12 cellular contexts compared by ENCODE assay signal in the genomic region with DNA sequence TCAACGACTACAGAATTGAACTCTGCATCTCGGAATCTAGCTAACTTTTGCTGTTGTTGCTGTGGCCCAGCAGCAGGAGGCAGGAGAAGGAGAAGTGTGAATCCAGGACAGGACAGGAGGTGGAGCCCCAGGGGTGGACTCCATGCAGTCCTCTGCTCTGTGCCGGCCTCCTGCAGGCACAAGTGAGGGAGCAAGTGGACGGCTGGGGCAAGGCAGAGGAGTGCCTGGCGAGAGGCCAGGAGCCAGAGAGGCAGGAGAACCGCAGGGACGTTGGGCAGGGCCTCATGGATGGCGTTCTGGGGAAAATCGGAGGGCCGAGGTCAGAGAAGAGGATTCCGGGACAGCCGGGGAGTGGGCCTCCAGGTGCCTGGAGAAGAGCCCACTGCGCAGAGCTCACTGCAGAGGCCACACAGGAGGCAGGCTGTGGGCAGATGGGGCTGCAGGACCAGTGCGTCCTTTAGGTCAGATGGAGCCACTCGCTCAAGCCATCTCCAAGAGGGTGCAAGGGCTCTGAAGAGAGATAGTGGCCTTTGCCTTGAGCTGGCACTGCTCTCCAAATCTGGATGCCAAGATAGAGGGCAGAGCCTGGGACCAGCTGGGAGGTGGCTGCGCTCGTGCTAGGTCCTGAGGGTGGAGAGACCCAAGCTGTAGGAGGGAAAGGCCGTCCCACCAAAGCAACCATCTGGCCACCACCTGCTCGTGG.
A peak's percentile ranks its signal among the peaks of the same experiment; 100 is the strongest.
DNase-seq lines count a peak whose midpoint lies in the region; ATAC-seq and TF ChIP-seq lines count a peak whose summit lies in the region.
"Had no signal": no experiment of that assay in that cellular context is flagged by ENCODE, and none has a peak within 500 bp of the region (broad histone marks: within the 10 kb centered on the region; RNA-seq: fewer than 3 reads in every experiment).

No MANE protein-coding gene starts in this region.

- no peaks in the 10 kb centered on the region for H3K27me3 ChIP-seq in BE2C

- no peaks in the 10 kb centered on the region for H3K9me3 ChIP-seq in BE2C

- peaks cover 90% of the 10 kb centered on the region for H3K36me3 ChIP-seq in BE2C

- peak; percentile 43 for ATAC-seq in SK-N-SH treated with all-trans-retinoic acid at 6 μM for 48 hours
- ATAC-seq: activated naive CD8-positive, alpha-beta T cell treated with anti-CD3 and anti-CD28 coated beads, Interleukin-2, amount 50 U/mL, for 24 hours had no signal

- H3K4me3 ChIP-seq in BE2C (ENCODE audit: low read depth, low read length), result no peak overlapping the region
- no peak overlapping the region for H3K4me3 ChIP-seq in fibroblast of pulmonary artery (replicated peaks; ENCODE audit: low read depth, low read length)

- H3K4me1 ChIP-seq in BE2C, result peaks cover 45% of the 10 kb centered on the region

- TF ChIP-seq CTCF in BE2C (IDR thresholded peaks at IDR 0.05; ENCODE audit: low read depth, low read length) (peak; percentile 55), fibroblast of pulmonary artery (IDR thresholded peaks at IDR 0.05; ENCODE audit: low read length, missing control alignments) (peak; percentile 8)

- DNase-seq in BE2C, result peak; percentile 55
- DNase-seq in fibroblast of pulmonary artery (ENCODE audit: low read depth), result no peak
- DNase-seq in posterior vena cava (ENCODE audit: low spot score), result peak; percentile 69
- no peak for DNase-seq in amniotic stem cell (lab: John Stamatoyannopoulos, UW)
- DNase-seq in hippocampal formation (lab: John Stamatoyannopoulos, UW), result no peak
- DNase-seq in COLO668 (lab: John Stamatoyannopoulos, UW; ENCODE audit: unreplicated experiment), result no peak
- no peak for DNase-seq in NCI-H748 treated with DMSO at 0.1 percent for 48 hours (lab: John Stamatoyannopoulos, UW)
- DNase-seq: activated CD4-positive, alpha-beta T cell treated with anti-CD3 and anti-CD28 coated beads, Interleukin-2, amount 10 ng/mL, durations not matched to agents 7 days and 5 days; activated naive CD8-positive, alpha-beta T cell treated with anti-CD3 and anti-CD28 coated beads, Interleukin-2, amount 50 U/mL, for 24 hours; CD4-positive, alpha-beta memory T cell; NCI-H187 treated with DMSO at 0.1 percent for 48 hours had no signal

- intact Hi-C loops in posterior vena cava (cut with DNase I), result no loop called here

TF ChIP-seq in SK-N-SH treated with all-trans-retinoic acid at 6 μM for 48 hours, 23 proteins besides CTCF, POLR2A, EP300 and RAD21:
- TF ChIP-seq, protein P1, sequence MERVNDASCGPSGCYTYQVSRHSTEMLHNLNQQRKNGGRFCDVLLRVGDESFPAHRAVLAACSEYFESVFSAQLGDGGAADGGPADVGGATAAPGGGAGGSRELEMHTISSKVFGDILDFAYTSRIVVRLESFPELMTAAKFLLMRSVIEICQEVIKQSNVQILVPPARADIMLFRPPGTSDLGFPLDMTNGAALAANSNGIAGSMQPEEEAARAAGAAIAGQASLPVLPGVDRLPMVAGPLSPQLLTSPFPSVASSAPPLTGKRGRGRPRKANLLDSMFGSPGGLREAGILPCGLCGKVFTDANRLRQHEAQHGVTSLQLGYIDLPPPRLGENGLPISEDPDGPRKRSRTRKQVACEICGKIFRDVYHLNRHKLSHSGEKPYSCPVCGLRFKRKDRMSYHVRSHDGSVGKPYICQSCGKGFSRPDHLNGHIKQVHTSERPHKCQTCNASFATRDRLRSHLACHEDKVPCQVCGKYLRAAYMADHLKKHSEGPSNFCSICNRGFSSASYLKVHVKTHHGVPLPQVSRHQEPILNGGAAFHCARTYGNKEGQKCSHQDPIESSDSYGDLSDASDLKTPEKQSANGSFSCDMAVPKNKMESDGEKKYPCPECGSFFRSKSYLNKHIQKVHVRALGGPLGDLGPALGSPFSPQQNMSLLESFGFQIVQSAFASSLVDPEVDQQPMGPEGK (CRISPR knock-in tag; IDR thresholded peaks at IDR 0.05; ENCODE audit: borderline replicate concordance), result no peak
- TF ChIP-seq TOX (CRISPR knock-in tag; IDR thresholded peaks at IDR 0.05; ENCODE audit: borderline replicate concordance) (no peak), SNAI2 (CRISPR knock-in tag; IDR thresholded peaks at IDR 0.05) (no peak), TCF4 (CRISPR knock-in tag; IDR thresholded peaks at IDR 0.05; ENCODE audit: borderline replicate concordance) (no peak)

Comparison
In these comparisons a context has a peak if more than half of its experiments do, and no peak if none do; other contexts are left out.
1. DNase-seq: peak in BE2C (single experiment) and posterior vena cava (single experiment); none in fibroblast of pulmonary artery (single experiment), amniotic stem cell (single experiment), hippocampal formation (0 of 2), COLO668 (single experiment) and NCI-H748 treated with DMSO at 0.1 percent for 48 hours (single experiment).